8 cellular contexts compared by ENCODE assay signal in the genomic region with DNA sequence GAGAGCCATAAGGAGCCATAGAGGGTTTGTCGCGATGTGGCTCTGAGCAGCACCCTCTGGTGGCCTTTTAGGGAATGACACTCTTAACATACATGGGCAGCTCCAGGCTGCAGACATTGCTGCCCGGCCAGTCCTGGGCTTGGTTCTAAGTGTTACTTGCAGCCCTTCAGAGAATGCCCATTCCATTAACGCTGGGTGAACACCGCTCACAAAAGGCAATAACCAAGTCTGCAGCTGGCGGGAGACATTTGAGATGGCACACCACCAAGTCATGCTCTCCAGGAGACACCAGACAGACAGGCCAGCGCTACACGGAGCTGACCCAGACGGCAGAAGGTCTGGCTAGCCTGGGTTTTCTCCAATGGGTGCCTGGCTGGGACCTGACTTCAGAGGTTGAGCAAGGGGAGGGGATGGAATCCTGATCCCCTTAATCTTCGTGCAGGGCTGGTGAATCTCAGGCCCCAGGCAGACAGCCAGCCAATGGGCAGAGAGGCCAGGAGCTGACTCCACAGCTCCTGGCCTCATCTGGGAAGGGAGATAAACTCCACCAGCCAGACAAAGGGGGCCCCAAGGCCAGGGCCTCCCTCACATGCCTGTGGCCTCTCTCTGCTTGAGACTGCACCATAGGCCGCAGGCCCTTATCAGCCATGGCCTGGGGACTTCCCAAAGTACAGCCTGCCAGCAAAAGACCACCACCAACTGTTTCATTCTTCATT. TPM values are rescaled to one million over a fixed set of nuclear protein-coding genes. Genes with fewer than 3 reads are reported as not detected.
A peak's percentile ranks its signal among the peaks of the same experiment; 100 is the strongest.
DNase-seq lines count a peak whose midpoint lies in the region; ATAC-seq and TF ChIP-seq lines count a peak whose summit lies in the region.

No MANE protein-coding gene starts in this region.

- WGBS in liver = 36% methylated on average over 11 of the region's 11 CpGs

- no peaks in the 10 kb centered on the region for H3K9me3 ChIP-seq in colonic mucosa
- no peaks in the 10 kb centered on the region for H3K9me3 ChIP-seq in liver (ENCODE audit: control insufficient read depth in 4 of 4, low read length in 3 of 4)

- peak; percentile 67 for DNase-seq in DMS153 treated with DMSO at 0.1 percent for 48 hours (lab: John Stamatoyannopoulos, UW; ENCODE audit: unreplicated experiment)
- peak; percentile 70 for DNase-seq in NCI-H460 (ENCODE audit: extremely low read depth, low read depth)
- peak; percentile 60 to 74 for DNase-seq in activated CD4-positive, alpha-beta T cell treated with anti-CD3 and anti-CD28 coated beads for 4 hours
- DNase-seq in colonic mucosa = peak; percentile 87
- peak; percentile 78 for DNase-seq in stimulated activated CD4-positive, alpha-beta T cell treated with anti-CD3 and anti-CD28 coated beads, Interleukin-4, amount 100 ng/mL, for 24 hours

- H3K36me3 ChIP-seq in colonic mucosa (no peaks in the 10 kb centered on the region), liver (ENCODE audit: control insufficient read depth in 4 of 4, insufficient read depth in 3 of 4, low read depth in 1 of 4, low read length in 3 of 4) (no peaks in the 10 kb centered on the region)

- peak; percentile 87 to 92 for TF ChIP-seq RAD21 in liver (IDR thresholded peaks at IDR 0.05)

- H3K4me3 ChIP-seq in colonic mucosa (no peak overlapping the region), liver (ENCODE audit: low read depth in 1 of 3, low read length in 3 of 3) (no peak overlapping the region)

- H3K27ac ChIP-seq in colonic mucosa (peak overlapping the region; percentile 13), liver (ENCODE audit: low read depth in 1 of 2, low read length in 2 of 2) (no peak overlapping the region)

- no peaks in the 10 kb centered on the region for H3K4me1 ChIP-seq in colonic mucosa
- H3K4me1 ChIP-seq in liver (ENCODE audit: control insufficient read depth in 4 of 4, insufficient read depth in 4 of 4, low read length in 3 of 4) = peaks cover 0 to 29% (median 12%) of the 10 kb centered on the region in 4 donors

- H3K9ac ChIP-seq in colonic mucosa (ENCODE audit: low read depth in 2 of 2, low read length in 2 of 2) (peak overlapping the region in 1 of 2 donors; percentile 19), liver (ENCODE audit: low read depth in 1 of 2, low read length in 2 of 2) (no peak overlapping the region)

- H3K27me3 ChIP-seq in colonic mucosa = no peaks in the 10 kb centered on the region
- H3K27me3 ChIP-seq in liver (ENCODE audit: control insufficient read depth in 4 of 4, insufficient read depth in 4 of 4, low read length in 3 of 4) = no peaks in the 10 kb centered on the region

- TF ChIP-seq CTCF in colonic mucosa (IDR thresholded peaks at IDR 0.05) (peak; percentile 87), liver (IDR thresholded peaks at IDR 0.05; ENCODE audit: low read depth, low read length, missing input control) (peak; percentile 87)

- intact Hi-C loops in colonic mucosa (cut with DNase I) = loop anchor here (5.0 kb wide), 1 partner anchor 195 kb away; no protein-coding TSS in a partner anchor

- ATAC-seq in HG02623 (IDR thresholded peaks at IDR 0.05; ENCODE audit: unreplicated experiment) (peak; percentile 57), GM18517 (IDR thresholded peaks at IDR 0.05; ENCODE audit: unreplicated experiment) (no peak)

TF ChIP-seq in liver, 16 proteins besides CTCF, POLR2A, EP300 and RAD21:
- no peak for TF ChIP-seq FOXA2 (IDR thresholded peaks at IDR 0.05)
- TF ChIP-seq YY1 (IDR thresholded peaks at IDR 0.05) = peak; percentile 40
- no peak for TF ChIP-seq FOXA1 (IDR thresholded peaks at IDR 0.05)
- no peak for TF ChIP-seq JUND (IDR thresholded peaks at IDR 0.05)
- TF ChIP-seq, protein P1, sequence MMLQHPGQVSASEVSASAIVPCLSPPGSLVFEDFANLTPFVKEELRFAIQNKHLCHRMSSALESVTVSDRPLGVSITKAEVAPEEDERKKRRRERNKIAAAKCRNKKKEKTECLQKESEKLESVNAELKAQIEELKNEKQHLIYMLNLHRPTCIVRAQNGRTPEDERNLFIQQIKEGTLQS (IDR thresholded peaks at IDR 0.05) = no peak
- TF ChIP-seq, protein P2, sequence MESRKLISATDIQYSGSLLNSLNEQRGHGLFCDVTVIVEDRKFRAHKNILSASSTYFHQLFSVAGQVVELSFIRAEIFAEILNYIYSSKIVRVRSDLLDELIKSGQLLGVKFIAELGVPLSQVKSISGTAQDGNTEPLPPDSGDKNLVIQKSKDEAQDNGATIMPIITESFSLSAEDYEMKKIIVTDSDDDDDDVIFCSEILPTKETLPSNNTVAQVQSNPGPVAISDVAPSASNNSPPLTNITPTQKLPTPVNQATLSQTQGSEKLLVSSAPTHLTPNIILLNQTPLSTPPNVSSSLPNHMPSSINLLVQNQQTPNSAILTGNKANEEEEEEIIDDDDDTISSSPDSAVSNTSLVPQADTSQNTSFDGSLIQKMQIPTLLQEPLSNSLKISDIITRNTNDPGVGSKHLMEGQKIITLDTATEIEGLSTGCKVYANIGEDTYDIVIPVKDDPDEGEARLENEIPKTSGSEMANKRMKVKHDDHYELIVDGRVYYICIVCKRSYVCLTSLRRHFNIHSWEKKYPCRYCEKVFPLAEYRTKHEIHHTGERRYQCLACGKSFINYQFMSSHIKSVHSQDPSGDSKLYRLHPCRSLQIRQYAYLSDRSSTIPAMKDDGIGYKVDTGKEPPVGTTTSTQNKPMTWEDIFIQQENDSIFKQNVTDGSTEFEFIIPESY (IDR thresholded peaks at IDR 0.05) = no peak
- no peak for TF ChIP-seq SP1 (IDR thresholded peaks at IDR 0.05)
- TF ChIP-seq NR2F2 (IDR thresholded peaks at IDR 0.05) = peak; percentile 85
- TF ChIP-seq, protein P3, sequence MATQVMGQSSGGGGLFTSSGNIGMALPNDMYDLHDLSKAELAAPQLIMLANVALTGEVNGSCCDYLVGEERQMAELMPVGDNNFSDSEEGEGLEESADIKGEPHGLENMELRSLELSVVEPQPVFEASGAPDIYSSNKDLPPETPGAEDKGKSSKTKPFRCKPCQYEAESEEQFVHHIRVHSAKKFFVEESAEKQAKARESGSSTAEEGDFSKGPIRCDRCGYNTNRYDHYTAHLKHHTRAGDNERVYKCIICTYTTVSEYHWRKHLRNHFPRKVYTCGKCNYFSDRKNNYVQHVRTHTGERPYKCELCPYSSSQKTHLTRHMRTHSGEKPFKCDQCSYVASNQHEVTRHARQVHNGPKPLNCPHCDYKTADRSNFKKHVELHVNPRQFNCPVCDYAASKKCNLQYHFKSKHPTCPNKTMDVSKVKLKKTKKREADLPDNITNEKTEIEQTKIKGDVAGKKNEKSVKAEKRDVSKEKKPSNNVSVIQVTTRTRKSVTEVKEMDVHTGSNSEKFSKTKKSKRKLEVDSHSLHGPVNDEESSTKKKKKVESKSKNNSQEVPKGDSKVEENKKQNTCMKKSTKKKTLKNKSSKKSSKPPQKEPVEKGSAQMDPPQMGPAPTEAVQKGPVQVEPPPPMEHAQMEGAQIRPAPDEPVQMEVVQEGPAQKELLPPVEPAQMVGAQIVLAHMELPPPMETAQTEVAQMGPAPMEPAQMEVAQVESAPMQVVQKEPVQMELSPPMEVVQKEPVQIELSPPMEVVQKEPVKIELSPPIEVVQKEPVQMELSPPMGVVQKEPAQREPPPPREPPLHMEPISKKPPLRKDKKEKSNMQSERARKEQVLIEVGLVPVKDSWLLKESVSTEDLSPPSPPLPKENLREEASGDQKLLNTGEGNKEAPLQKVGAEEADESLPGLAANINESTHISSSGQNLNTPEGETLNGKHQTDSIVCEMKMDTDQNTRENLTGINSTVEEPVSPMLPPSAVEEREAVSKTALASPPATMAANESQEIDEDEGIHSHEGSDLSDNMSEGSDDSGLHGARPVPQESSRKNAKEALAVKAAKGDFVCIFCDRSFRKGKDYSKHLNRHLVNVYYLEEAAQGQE (IDR thresholded peaks at IDR 0.05) = no peak
- TF ChIP-seq RXRA (IDR thresholded peaks at IDR 0.05) = no peak
- TF ChIP-seq GABPA (IDR thresholded peaks at IDR 0.05 in 1 of 2, conservative IDR thresholded peaks at IDR 0.05 in 1 of 2) = no peak
- TF ChIP-seq HNF4A (conservative IDR thresholded peaks at IDR 0.05) = no peak
- TF ChIP-seq, protein P4, sequence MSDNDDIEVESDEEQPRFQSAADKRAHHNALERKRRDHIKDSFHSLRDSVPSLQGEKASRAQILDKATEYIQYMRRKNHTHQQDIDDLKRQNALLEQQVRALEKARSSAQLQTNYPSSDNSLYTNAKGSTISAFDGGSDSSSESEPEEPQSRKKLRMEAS (IDR thresholded peaks at IDR 0.05) = no peak
- TF ChIP-seq TAF1 (conservative IDR thresholded peaks at IDR 0.05) = no peak

RNA-seq across cellular contexts. Expression of a gene that starts 58.8 kb away (rescaled TPM):
- total RNA-seq in NCI-H460 (2014; rRNA removed; shearing (Covaris generic)) = 50.4 and 57.4 TPM in 2 replicates
- 33.6 and 47.9 TPM in 2 replicates for polyA plus RNA-seq in NCI-H460 (2014; cell fraction: nucleus; rRNA removed)
- total RNA-seq in colonic mucosa = 10 to 100 TPM; 55.1 to 67.8 TPM
- 10 to 100 TPM; 14.5 to 14.9 TPM for total RNA-seq in liver
- polyA plus RNA-seq in liver = 1 to 10 TPM; 2.5 to 9.7 TPM
